Comparison of ENCODE assay signal across 12 cellular contexts in genomic region chrX:2697741-2698294, GRCh38. TPM values are rescaled to one million over a fixed set of nuclear protein-coding genes. Genes with fewer than 3 reads are reported as not detected.
DNase-seq lines count a peak whose midpoint lies in the region; ATAC-seq and TF ChIP-seq lines count a peak whose summit lies in the region.
"Had no signal": no experiment of that assay in that cellular context is flagged by ENCODE, and none has a peak within 500 bp of the region (broad histone marks: within the 10 kb centered on the region; RNA-seq: fewer than 3 reads in every experiment).

No MANE protein-coding gene starts in this region.

- ATAC-seq in activated CD8-positive, alpha-beta T cell treated with anti-CD3 and anti-CD28 coated beads for 36 hours: no peak

- H3K4me3 Mint-ChIP-seq in HFFc6: peak overlapping the region; percentile 77
- H3K4me3 Mint-ChIP-seq in activated CD8-positive, alpha-beta T cell treated with anti-CD3 and anti-CD28 coated beads for 36 hours: peak overlapping the region; percentile 54

- H3K27me3 Mint-ChIP-seq in HFFc6 (ENCODE audit: insufficient read depth): peaks cover 6% of the 10 kb centered on the region
- H3K27me3 Mint-ChIP-seq in activated CD8-positive, alpha-beta T cell treated with anti-CD3 and anti-CD28 coated beads for 36 hours: no peaks in the 10 kb centered on the region

- CTCF ChIA-PET in activated CD8-positive, alpha-beta T cell treated with anti-CD3 and anti-CD28 coated beads for 36 hours (lab: Charles Lee): no interaction called here

- peak overlapping the region; percentile 97 for H3K27ac Mint-ChIP-seq in HFFc6
- peak overlapping the region; percentile 85 for H3K27ac Mint-ChIP-seq in activated CD8-positive, alpha-beta T cell treated with anti-CD3 and anti-CD28 coated beads for 36 hours

- TF ChIP-seq CTCF in C4-2B (conservative IDR thresholded peaks at IDR 0.05) (no peak), HFFc6 (IDR thresholded peaks at IDR 0.05) (no peak), GM20000 (IDR thresholded peaks at IDR 0.05; ENCODE audit: extremely low read depth, missing control alignments) (no peak)
- TF ChIP-seq CTCF in activated CD8-positive, alpha-beta T cell treated with anti-CD3 and anti-CD28 coated beads for 36 hours (IDR thresholded peaks at IDR 0.05): no peak

- peaks cover 83% of the 10 kb centered on the region for H3K36me3 Mint-ChIP-seq in HFFc6 (ENCODE audit: low read depth)
- H3K36me3 Mint-ChIP-seq in activated CD8-positive, alpha-beta T cell treated with anti-CD3 and anti-CD28 coated beads for 36 hours (ENCODE audit: low read depth): peaks cover 65% of the 10 kb centered on the region

- intact Hi-C loops in activated CD8-positive, alpha-beta T cell treated with anti-CD3 and anti-CD28 coated beads for 36 hours (cut with micrococcal nuclease): loop anchor here (1.0 kb wide), 1 partner anchor 9 kb away; no protein-coding TSS in a partner anchor

- H3K4me1 ChIP-seq in muscle layer of colon (ENCODE audit: insufficient read depth, low read length): peaks cover 56% of the 10 kb centered on the region
- H3K4me1 ChIP-seq: parathyroid adenoma had no signal

- H3K27me3 ChIP-seq in muscle layer of colon (ENCODE audit: control insufficient read depth in 1 of 2, insufficient read depth in 2 of 2, low read length in 2 of 2): no peaks in the 10 kb centered on the region
- peaks cover 10% of the 10 kb centered on the region for H3K27me3 ChIP-seq in H7 (ENCODE audit: control insufficient read depth, insufficient read depth, low read length)
- H3K27me3 ChIP-seq: tibial artery had no signal

- POLR2A ChIA-PET in activated CD8-positive, alpha-beta T cell treated with anti-CD3 and anti-CD28 coated beads for 36 hours (lab: Charles Lee): no interaction called here

- H3K4me3 ChIP-seq in muscle layer of colon (ENCODE audit: low read depth in 1 of 2, low read length in 2 of 2) (peak overlapping the region in 1 of 2 donors; percentile 16), H7 (ENCODE audit: insufficient read depth, low read depth, low read length) (no peak overlapping the region)
- H3K4me3 ChIP-seq: tibial artery had no signal

- DNase-seq in HFFc6: no peak
- peak; percentile 49 for DNase-seq in activated CD8-positive, alpha-beta T cell treated with anti-CD3 and anti-CD28 coated beads for 36 hours
- DNase-seq in NCI-H774 (lab: John Stamatoyannopoulos, UW): no peak
- DNase-seq in GM20000 (ENCODE audit: low spot score): no peak
- no peak for DNase-seq in COLO668 (lab: John Stamatoyannopoulos, UW; ENCODE audit: unreplicated experiment)
- DNase-seq in H7: no peak
- DNase-seq: activated CD4-positive, CD25-positive, alpha-beta regulatory T cell treated with anti-CD3 and anti-CD28 coated beads, Interleukin-2, amount 50 U/mL, for 72 hours; NCI-H345; tibial artery had no signal

- no peaks in the 10 kb centered on the region for H3K9me3 ChIP-seq in muscle layer of colon (ENCODE audit: low read length)
- H3K9me3 ChIP-seq: tibial artery had no signal

- H3K27ac ChIP-seq in C4-2B (peak overlapping the region; percentile 60), muscle layer of colon (ENCODE audit: low read depth, low read length) (peak overlapping the region; percentile 28)
- H3K27ac ChIP-seq: parathyroid adenoma, tibial artery had no signal

- H3K9me3 Mint-ChIP-seq in HFFc6: no peaks in the 10 kb centered on the region
- H3K9me3 Mint-ChIP-seq in activated CD8-positive, alpha-beta T cell treated with anti-CD3 and anti-CD28 coated beads for 36 hours: peaks cover 7% of the 10 kb centered on the region

- peaks cover 94% of the 10 kb centered on the region for H3K4me1 Mint-ChIP-seq in HFFc6 (ENCODE audit: low read depth)
- peaks cover 91% of the 10 kb centered on the region for H3K4me1 Mint-ChIP-seq in activated CD8-positive, alpha-beta T cell treated with anti-CD3 and anti-CD28 coated beads for 36 hours (ENCODE audit: low read depth)

- H3K36me3 ChIP-seq in muscle layer of colon (ENCODE audit: insufficient read depth, low read length) (peaks cover 4% of the 10 kb centered on the region), H7 (replicated peaks; ENCODE audit: control insufficient read depth, insufficient read depth, low read length) (no peaks in the 10 kb centered on the region)

- no peak overlapping the region for H3K9ac ChIP-seq in muscle layer of colon (ENCODE audit: low read length)
- H3K9ac ChIP-seq: parathyroid adenoma had no signal

RNA-seq across cellular contexts. Expression of gene CD99, which starts 6.7 kb away (rescaled TPM):
- total RNA-seq in HFFc6 (2021; fragmentation: NEBNext Ultra II Directional; extraction: Animal tissue kit (Norgen Biotek cat#: 25700)): 100 to 1,000 TPM; 526 to 610 (median 584) TPM
- 100 to 1,000 TPM; 121 to 123 TPM for total RNA-seq in activated CD8-positive, alpha-beta T cell treated with anti-CD3 and anti-CD28 coated beads for 36 hours
- 112 and 125 TPM in 2 replicates for total RNA-seq in H7 (2014; rRNA removed; shearing (Covaris generic))

RNA-seq across cellular contexts. Expression of gene XG, which starts 54.0 kb away (rescaled TPM):
- under 1 TPM in 5 of 6 experiments, not detected in 1; 0.07 to 0.48 (median 0.31) TPM for total RNA-seq in HFFc6 (2021; fragmentation: NEBNext Ultra II Directional; extraction: Animal tissue kit (Norgen Biotek cat#: 25700))
- total RNA-seq in activated CD8-positive, alpha-beta T cell treated with anti-CD3 and anti-CD28 coated beads for 36 hours: not detected
- 0.17 and 0.67 TPM in 2 replicates for total RNA-seq in H7 (2014; rRNA removed; shearing (Covaris generic))
